ENCODE assay signal across 17 cellular contexts in the genomic region with DNA sequence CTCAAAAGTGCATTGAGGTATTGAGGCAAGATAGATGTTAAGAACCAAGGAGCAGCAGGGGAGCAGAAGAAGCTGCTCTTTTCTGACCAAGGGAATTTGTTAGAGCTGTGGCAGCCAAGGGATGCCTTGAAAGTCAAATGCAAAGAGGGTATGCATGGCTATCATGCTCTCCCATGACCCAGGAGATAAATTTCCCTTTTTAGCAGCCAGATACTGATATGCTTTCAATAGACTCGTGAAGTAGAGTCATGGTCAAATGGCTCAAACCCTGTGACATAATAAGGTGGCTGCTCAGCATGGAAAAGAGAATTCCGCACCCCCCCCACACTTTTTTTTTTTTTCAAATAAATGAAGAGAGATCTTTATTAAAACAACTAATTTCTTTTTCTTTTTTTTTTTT.
DNase-seq lines count a peak whose midpoint lies in the region; ATAC-seq, FAIRE-seq and TF ChIP-seq lines count a peak whose summit lies in the region.
"Had no signal": no experiment of that assay in that cellular context is flagged by ENCODE, and none has a peak within 500 bp of the region (broad histone marks: within the 10 kb centered on the region; RNA-seq: fewer than 3 reads in every experiment).

No MANE protein-coding gene starts in this region.

- dilution Hi-C loops in IMR-90 (cut with HindIII; ENCODE audit: low sequenced_read_pairs, unreplicated experiment), result no loop called here

- H2AK9ac ChIP-seq in IMR-90 (replicated peaks; ENCODE audit: low read depth, low read length, poor library complexity), result no peak overlapping the region

- no peak overlapping the region for H2AFZ ChIP-seq in IMR-90 (replicated peaks; ENCODE audit: low read length, poor library complexity)
- no peak overlapping the region for H2AFZ ChIP-seq in H1 (ENCODE audit: low read length)

- H3K9ac ChIP-seq in IMR-90 (ENCODE audit: low read depth, low read length) (no peak overlapping the region), H1 (replicated peaks in 1 of 4; ENCODE audit: extremely low read depth in 1 of 4, low read depth in 3 of 4, low read length in 3 of 4) (no peak overlapping the region), mesendoderm (ENCODE audit: low read length) (no peak overlapping the region)

- CTCF ChIA-PET in IMR-90 (lab: Yijun Ruan, JAX), result interaction anchor here (2.0 kb wide), 1 partner anchor 13 kb away, joined by 6 read pairs; no protein-coding TSS in a partner anchor
- CTCF ChIA-PET in H1 (lab: Charles Lee; ENCODE audit: partially characterized antibody), result interaction anchor here (3.4 kb wide), 1 partner anchor 13 kb away, joined by 13 read pairs; no protein-coding TSS in a partner anchor

- no peak overlapping the region for H2BK12ac ChIP-seq in H1 (ENCODE audit: low read depth, low read length)

- intact Hi-C loops in IMR-90 (cut with micrococcal nuclease) (no loop called here), left ventricle myocardium inferior (cut with micrococcal nuclease) (no loop called here), thyroid gland (cut with DNase I) (no loop called here), body of pancreas (cut with DNase I) (no loop called here)

- H3K4me2 ChIP-seq in IMR-90 (ENCODE audit: low read depth, low read length) (no peak overlapping the region), H1 (ENCODE audit: insufficient read depth in 1 of 2, low read depth in 2 of 2, low read length in 2 of 2) (no peak overlapping the region), mesendoderm (ENCODE audit: low read length) (no peak overlapping the region)

- WGBS in IMR-90 (ENCODE audit: extremely low coverage in 2 of 2, insufficient read length in 1 of 2), 2 experiments, result no CpG with 5 or more reads among the region's 2 CpGs
- 84% methylated on average over 2 of the region's 2 CpGs; no CpG with 5 or more reads in 1 of the 2 experiments for WGBS in H1 (ENCODE audit: extremely low coverage in 1 of 2, insufficient coverage in 1 of 2, insufficient read length in 1 of 2, insufficient replicate concordance in 2 of 2, low coverage in 1 of 2, low lambda C conversion rate in 2 of 2, missing lambda C conversion rate in 1 of 2), 2 experiments
- no CpG with 5 or more reads among the region's 2 CpGs for WGBS in mesendoderm (ENCODE audit: extremely low coverage, insufficient coverage, low lambda C conversion rate)
- 82 to 93% methylated on average over 2 of the region's 2 CpGs for WGBS in thyroid gland, 2 donors
- WGBS in body of pancreas, 2 donors, result 79 to 82% methylated on average over 2 of the region's 2 CpGs

- H3K36me3 ChIP-seq in IMR-90 (ENCODE audit: control insufficient read depth, insufficient read depth, low read length), result no peaks in the 10 kb centered on the region
- no peaks in the 10 kb centered on the region for H3K36me3 ChIP-seq in H1 (ENCODE audit: control insufficient read depth in 2 of 4, insufficient read depth in 4 of 4, low read length in 3 of 4)
- no peaks in the 10 kb centered on the region for H3K36me3 ChIP-seq in left ventricle myocardium inferior
- no peaks in the 10 kb centered on the region for H3K36me3 ChIP-seq in mesendoderm (ENCODE audit: control insufficient read depth, insufficient read depth, low read length)
- H3K36me3 ChIP-seq in thyroid gland, result no peaks in the 10 kb centered on the region
- H3K36me3 ChIP-seq in body of pancreas (replicated peaks in 1 of 2; ENCODE audit: insufficient read depth in 1 of 2, low read depth in 2 of 2), result no peaks in the 10 kb centered on the region

- in situ Hi-C loops in IMR-90 (cut with MboI; ENCODE audit: low sequenced_read_pairs), result no loop called here

- H2BK20ac ChIP-seq in IMR-90 (ENCODE audit: low read depth, low read length), result peak overlapping the region; percentile 17
- H2BK20ac ChIP-seq in H1 (ENCODE audit: low read length), result no peak overlapping the region

- H3K4me3 ChIP-seq in IMR-90 (ENCODE audit: insufficient read depth, low read depth, low read length) (no peak overlapping the region), H1 (ENCODE audit: extremely low read depth in 1 of 4, insufficient read depth in 2 of 4, low read depth in 3 of 4, low read length in 4 of 4) (no peak overlapping the region), left ventricle myocardium inferior (no peak overlapping the region), mesendoderm (ENCODE audit: low read length) (no peak overlapping the region), thyroid gland (replicated peaks in 1 of 3) (no peak overlapping the region), body of pancreas (no peak overlapping the region)

- 0 out of 3 replicates have a peak overlapping the region, but pooled peaks have one; percentile 42 for H2BK15ac ChIP-seq in IMR-90 (ENCODE audit: low read depth, low read length)
- no peak overlapping the region for H2BK15ac ChIP-seq in H1 (ENCODE audit: low read length)
- no peak overlapping the region for H2BK15ac ChIP-seq in mesendoderm (replicated peaks; ENCODE audit: low read depth)

- H3K23me2 ChIP-seq in H1 (ENCODE audit: low read depth, low read length), result no peaks in the 10 kb centered on the region

- FAIRE-seq in H1 (lab: Jason Lieb, UNC), result peak; percentile 71
- FAIRE-seq: A204.1, GM12891 had no signal

- no peak for TF ChIP-seq EP300 in H1 (IDR thresholded peaks at IDR 0.05; ENCODE audit: borderline replicate concordance in 1 of 2, low read depth in 2 of 2, low read length in 2 of 2)

- H2BK120ac ChIP-seq in IMR-90 (ENCODE audit: low read depth, low read length) (0 out of 2 replicates have a peak overlapping the region, but pooled peaks have one; percentile 20), H1 (replicated peaks; ENCODE audit: low read depth, low read length) (no peak overlapping the region), mesendoderm (ENCODE audit: low read depth, low read length) (no peak overlapping the region)

- no peak overlapping the region for H2AK5ac ChIP-seq in IMR-90 (ENCODE audit: low read depth, low read length)
- no peak overlapping the region for H2AK5ac ChIP-seq in H1 (ENCODE audit: low read depth, low read length)
- no peak overlapping the region for H2AK5ac ChIP-seq in mesendoderm (ENCODE audit: low read length)

- no peaks in the 10 kb centered on the region for H3K9me1 ChIP-seq in IMR-90 (ENCODE audit: insufficient read depth, low read length)

- H3K79me1 ChIP-seq in IMR-90 (ENCODE audit: low read depth in 1 of 2, low read length in 2 of 2), result no peaks in the 10 kb centered on the region
- H3K79me1 ChIP-seq in H1 (ENCODE audit: low read depth, low read length), result no peaks in the 10 kb centered on the region
- H3K79me1 ChIP-seq in mesendoderm (ENCODE audit: low read length), result no peaks in the 10 kb centered on the region

- no TSS peak for BruUV-seq in IMR-90 (replicated peaks; lab: Mats Ljungman, UMichigan)

- no peak for TF ChIP-seq CTCF in IMR-90 (conservative IDR thresholded peaks at IDR 0.05; ENCODE audit: low read depth, low read length)
- no peak for TF ChIP-seq CTCF in H1 (IDR thresholded peaks at IDR 0.05; ENCODE audit: control extremely low read depth in 1 of 3, insufficient read depth in 1 of 3, low read depth in 1 of 3, low read length in 3 of 3)
- TF ChIP-seq CTCF in left ventricle myocardium inferior (IDR thresholded peaks at IDR 0.05; ENCODE audit: borderline replicate concordance), result no peak
- TF ChIP-seq CTCF in thyroid gland (IDR thresholded peaks at IDR 0.05), result no peak
- TF ChIP-seq CTCF in body of pancreas (IDR thresholded peaks at IDR 0.05), result no peak

- H3K4ac ChIP-seq in IMR-90 (ENCODE audit: low read depth, low read length) (no peak overlapping the region), H1 (replicated peaks; ENCODE audit: insufficient read length, low read depth, low read length) (no peak overlapping the region), mesendoderm (ENCODE audit: low read depth, low read length) (no peak overlapping the region)

- H4K20me1 ChIP-seq in IMR-90 (ENCODE audit: insufficient read depth, low read length) (no peaks in the 10 kb centered on the region), H1 (replicated peaks in 1 of 2; ENCODE audit: control insufficient read depth in 1 of 2, insufficient read depth in 2 of 2, low read length in 2 of 2) (no peaks in the 10 kb centered on the region)

- H4K91ac ChIP-seq in IMR-90 (ENCODE audit: insufficient read depth, low read depth, low read length) (no peak overlapping the region; the same call in 1 of the 2 replicates), H1 (replicated peaks; ENCODE audit: insufficient read length, low read length) (no peak overlapping the region)

- H3K9me3 ChIP-seq in IMR-90 (ENCODE audit: control insufficient read depth, insufficient read depth, low read length) (no peaks in the 10 kb centered on the region), H1 (ENCODE audit: insufficient read depth in 2 of 2, low read depth in 1 of 2, low read length in 1 of 2) (no peaks in the 10 kb centered on the region), left ventricle myocardium inferior (replicated peaks) (no peaks in the 10 kb centered on the region), thyroid gland (no peaks in the 10 kb centered on the region), body of pancreas (no peaks in the 10 kb centered on the region)

- no peak for TF ChIP-seq RAD21 in IMR-90 (IDR thresholded peaks at IDR 0.05; ENCODE audit: low read length)
- no peak for TF ChIP-seq RAD21 in H1 (IDR thresholded peaks at IDR 0.05 in 1 of 2, conservative IDR thresholded peaks at IDR 0.05 in 1 of 2; ENCODE audit: low read depth in 2 of 2, low read length in 2 of 2)

- DNase-seq in IMR-90, result no peak
- DNase-seq in H1 (ENCODE audit: low read depth in 1 of 2, low spot score in 2 of 2), result no peak
- no peak for DNase-seq in left ventricle myocardium inferior
- peak; percentile 37 for DNase-seq in mesendoderm
- DNase-seq in thyroid gland, result no peak
- DNase-seq in T-helper 2 cell, result no peak
- DNase-seq in iPS-NIHi11 (ENCODE audit: low spot score), result no peak
- DNase-seq in body of pancreas, result no peak
- DNase-seq: C1 segment of cervical spinal cord; Calu3; CD4-positive, alpha-beta T cell; DMS 273 treated with DMSO at 0.1 percent for 48 hours; HCEC 1CT; HFFc6 had no signal

- H3K4me1 ChIP-seq in IMR-90 (ENCODE audit: control insufficient read depth, insufficient read depth, low read length) (peaks cover 1% of the 10 kb centered on the region; the same call in 1 of the 2 replicates), H1 (replicated peaks in 1 of 4; ENCODE audit: control insufficient read depth in 3 of 4, insufficient read depth in 4 of 4, low read length in 3 of 4) (peaks cover 0 to 5% (median 0%) of the 10 kb centered on the region in 4 experiments; a peak in 1 of 7 replicates), left ventricle myocardium inferior (peaks cover 31% of the 10 kb centered on the region), mesendoderm (ENCODE audit: control insufficient read depth, low read depth, low read length) (no peaks in the 10 kb centered on the region), thyroid gland (peaks cover 0 to 16% of the 10 kb centered on the region in 2 donors), body of pancreas (no peaks in the 10 kb centered on the region)

- H3K23ac ChIP-seq in IMR-90 (ENCODE audit: low read depth, low read length) (no peak overlapping the region), H1 (ENCODE audit: insufficient read length) (no peak overlapping the region), mesendoderm (ENCODE audit: low read length) (no peak overlapping the region)

- H3K79me2 ChIP-seq in H1 (ENCODE audit: control insufficient read depth in 1 of 2, insufficient read depth in 2 of 2, low read length in 2 of 2), result no peaks in the 10 kb centered on the region
- no peaks in the 10 kb centered on the region for H3K79me2 ChIP-seq in mesendoderm (ENCODE audit: control insufficient read depth, insufficient read depth, low read length)

- H3K14ac ChIP-seq in IMR-90 (replicated peaks; ENCODE audit: low read depth, low read length) (peak overlapping the region; percentile 74), H1 (ENCODE audit: insufficient read length) (no peak overlapping the region)

- no peak overlapping the region for H3K27ac ChIP-seq in IMR-90 (ENCODE audit: insufficient read depth, low read length)
- no peak overlapping the region for H3K27ac ChIP-seq in H1 (ENCODE audit: low read depth, low read length)
- H3K27ac ChIP-seq in left ventricle myocardium inferior (replicated peaks), result peak overlapping the region; percentile 76
- no peak overlapping the region for H3K27ac ChIP-seq in mesendoderm (ENCODE audit: low read depth, low read length)
- no peak overlapping the region for H3K27ac ChIP-seq in thyroid gland
- no peak overlapping the region for H3K27ac ChIP-seq in body of pancreas
- H3K27ac ChIP-seq: HL-60 had no signal

- ATAC-seq in IMR-90 (ENCODE audit: low read depth) (no peak), body of pancreas (no peak)

- H3K18ac ChIP-seq in IMR-90 (ENCODE audit: low read depth, low read length), result peak overlapping the region; percentile 20
- no peak overlapping the region for H3K18ac ChIP-seq in H1 (ENCODE audit: extremely low read depth, low read length)
- H3K18ac ChIP-seq in mesendoderm (ENCODE audit: low read length), result no peak overlapping the region

- H2BK5ac ChIP-seq in IMR-90 (ENCODE audit: low read depth, low read length, poor library complexity, severe bottlenecking) (no peak overlapping the region), H1 (ENCODE audit: low read depth, low read length) (no peak overlapping the region), mesendoderm (ENCODE audit: low read length) (no peak overlapping the region)

- H3K27me3 ChIP-seq in IMR-90 (ENCODE audit: control insufficient read depth, insufficient read depth, low read length) (no peaks in the 10 kb centered on the region), H1 (replicated peaks in 1 of 4; ENCODE audit: control insufficient read depth in 3 of 4, extremely low read depth in 1 of 4, insufficient read depth in 3 of 4, low read length in 3 of 4) (no peaks in the 10 kb centered on the region), left ventricle myocardium inferior (ENCODE audit: low read depth) (no peaks in the 10 kb centered on the region), mesendoderm (ENCODE audit: insufficient read depth, low read length, poor library complexity) (no peaks in the 10 kb centered on the region), thyroid gland (no peaks in the 10 kb centered on the region), body of pancreas (no peaks in the 10 kb centered on the region)

- H3K56ac ChIP-seq in IMR-90 (ENCODE audit: extremely low read depth, insufficient read depth, low read length) (no peak overlapping the region), H1 (replicated peaks; ENCODE audit: insufficient read length, low read depth, low read length) (no peak overlapping the region), mesendoderm (ENCODE audit: low read length) (no peak overlapping the region)

- H4K5ac ChIP-seq in IMR-90 (ENCODE audit: low read depth, low read length), result peak overlapping the region; percentile 12
- H4K5ac ChIP-seq in H1 (ENCODE audit: insufficient read length, low read depth, low read length), result no peak overlapping the region
- no peak overlapping the region for H4K5ac ChIP-seq in mesendoderm (ENCODE audit: low read length)

- POLR2A ChIA-PET in IMR-90 (lab: Charles Lee; ENCODE audit: unreplicated experiment), result no interaction called here
- POLR2A ChIA-PET in H1 (lab: Charles Lee; ENCODE audit: partially characterized antibody), result no interaction called here

- no peak for TF ChIP-seq POLR2A in IMR-90 (IDR thresholded peaks at IDR 0.05; ENCODE audit: low read depth, low read length)
- TF ChIP-seq POLR2A in H1 (IDR thresholded peaks at IDR 0.05; ENCODE audit: control extremely low read depth in 1 of 2, low read depth in 2 of 2, low read length in 2 of 2), result no peak
- TF ChIP-seq POLR2A in thyroid gland (IDR thresholded peaks at IDR 0.05), result no peak
- TF ChIP-seq POLR2A in body of pancreas (IDR thresholded peaks at IDR 0.05), result no peak

- H4K8ac ChIP-seq in IMR-90 (ENCODE audit: low read depth in 2 of 2, low read length in 2 of 2) (0 out of 4 replicates have a peak overlapping the region, but pooled peaks of 1 of the 2 experiments have one; percentile 40), H1 (ENCODE audit: extremely low read depth, insufficient read depth, low read length) (no peak overlapping the region), mesendoderm (ENCODE audit: low read depth, low read length) (no peak overlapping the region)
